ENCODE assay signal across 2 cellular contexts in genomic region chr21:36231444-36231843, GRCh38.
TF ChIP-seq lines count a peak whose summit lies in the region.

No MANE protein-coding gene starts in this region.

TF ChIP-seq in GM12878, 131 proteins besides CTCF, POLR2A, EP300 and RAD21:
- peak; percentile 43; the same call in 1 of the 2 replicates for TF ChIP-seq ZBTB40 (IDR thresholded peaks at IDR 0.05; ENCODE audit: borderline replicate concordance)

TF ChIP-seq in K562, 482 proteins besides CTCF, POLR2A, EP300 and RAD21 (continued from another document):
- TF ChIP-seq ZBTB40 (IDR thresholded peaks at IDR 0.05) (peak; percentile 80), ZBTB40 (CRISPR knock-in tag; IDR thresholded peaks at IDR 0.05) (peak; percentile 79)
